In genomic region chr9:86720893-86721698, GRCh38 we compare ENCODE assay signal across 11 cellular contexts.
DNase-seq lines count a peak whose midpoint lies in the region; ATAC-seq and TF ChIP-seq lines count a peak whose summit lies in the region.
"Had no signal": no experiment of that assay in that cellular context is flagged by ENCODE, and none has a peak within 500 bp of the region (broad histone marks: within the 10 kb centered on the region; RNA-seq: fewer than 3 reads in every experiment).

No MANE protein-coding gene starts in this region.

- 73 to 75% methylated on average over 7 of the region's 7 CpGs for WGBS in heart right ventricle, 2 donors

- H3K4me3 ChIP-seq in heart right ventricle: no peak overlapping the region

- intact Hi-C loops in heart right ventricle (cut with DNase I): no loop called here

- H3K36me3 ChIP-seq in heart right ventricle: no peaks in the 10 kb centered on the region

- DNase-seq in ELF-1 (ENCODE audit: low read depth, low spot score): peak; percentile 90
- peak; percentile 59 for DNase-seq in amniotic epithelial cell (ENCODE audit: low read depth)
- no peak for DNase-seq in heart right ventricle
- DNase-seq in renal cortical epithelial cell (ENCODE audit: low read depth): peak; percentile 31
- DNase-seq in cerebellar cortex (ENCODE audit: low spot score): no peak
- DNase-seq in stimulated activated CD4-positive, alpha-beta T cell treated with anti-CD3 and anti-CD28 coated beads, Interleukin-2, amount 100 ng/mL, for 24 hours: no peak
- no peak for DNase-seq in activated T-cell treated with anti-CD3 and anti-CD28 coated beads, Interleukin-2, amount 50 U/mL, for 72 hours
- DNase-seq: activated CD4-positive, alpha-beta T cell treated with anti-CD3 and anti-CD28 coated beads, Interleukin-2, amount 50 U/mL, for 4 hours; T-cell had no signal

- H3K4me1 Mint-ChIP-seq in activated T-cell treated with anti-CD3 and anti-CD28 coated beads, Interleukin-2, amount 50 U/mL, for 72 hours (ENCODE audit: low read depth): no peaks in the 10 kb centered on the region

- H3K27ac ChIP-seq in heart right ventricle: peak overlapping the region in 9 of 10 donors; percentile 40 to 80 (median 67)

- peak in 7 of 8 donors; percentile 21 to 75 (median 38) for ATAC-seq in heart right ventricle
- ATAC-seq in GM18867 (IDR thresholded peaks at IDR 0.05; ENCODE audit: unreplicated experiment): no peak
- ATAC-seq in activated T-cell treated with anti-CD3 and anti-CD28 coated beads, Interleukin-2, amount 50 U/mL, for 72 hours (replicated peaks in 1 of 2): no peak
- ATAC-seq: T-cell had no signal

- no peak overlapping the region for H3K4me3 Mint-ChIP-seq in activated T-cell treated with anti-CD3 and anti-CD28 coated beads, Interleukin-2, amount 50 U/mL, for 72 hours
- H3K4me3 Mint-ChIP-seq: dendritic cell treated with granulocyte-macrophage colony-stimulating factor and Interleukin-4, amounts not matched to agents 40 ng/mL and 50 ng/mL, for 4 days; T-cell had no signal

- no peak overlapping the region for H3K27ac Mint-ChIP-seq in activated T-cell treated with anti-CD3 and anti-CD28 coated beads, Interleukin-2, amount 50 U/mL, for 72 hours
- H3K27ac Mint-ChIP-seq: dendritic cell treated with granulocyte-macrophage colony-stimulating factor and Interleukin-4, amounts not matched to agents 40 ng/mL and 50 ng/mL, for 4 days; T-cell had no signal

- H3K9me3 Mint-ChIP-seq in activated T-cell treated with anti-CD3 and anti-CD28 coated beads, Interleukin-2, amount 50 U/mL, for 72 hours: no peaks in the 10 kb centered on the region
- H3K9me3 Mint-ChIP-seq: dendritic cell treated with granulocyte-macrophage colony-stimulating factor and Interleukin-4, amounts not matched to agents 40 ng/mL and 50 ng/mL, for 4 days; T-cell had no signal

- no peaks in the 10 kb centered on the region for H3K27me3 Mint-ChIP-seq in activated T-cell treated with anti-CD3 and anti-CD28 coated beads, Interleukin-2, amount 50 U/mL, for 72 hours (ENCODE audit: low read depth)

- H3K36me3 Mint-ChIP-seq in activated T-cell treated with anti-CD3 and anti-CD28 coated beads, Interleukin-2, amount 50 U/mL, for 72 hours (ENCODE audit: insufficient read depth in 2 of 2): no peaks in the 10 kb centered on the region
- H3K36me3 Mint-ChIP-seq: T-cell had no signal

- no peaks in the 10 kb centered on the region for H3K9me3 ChIP-seq in heart right ventricle

- peaks cover 0 to 20% (median 0%) of the 10 kb centered on the region in 9 donors for H3K4me1 ChIP-seq in heart right ventricle

- peaks cover 0 to 5% (median 0%) of the 10 kb centered on the region in 7 donors for H3K27me3 ChIP-seq in heart right ventricle

- TF ChIP-seq CTCF in heart right ventricle (IDR thresholded peaks at IDR 0.05): no peak

Comparison
In these comparisons a context has a peak if more than half of its experiments do, and no peak if none do; other contexts are left out.
1. DNase-seq: peak in ELF-1 (single experiment), amniotic epithelial cell (single experiment) and renal cortical epithelial cell (single experiment); none in heart right ventricle (0 of 2), cerebellar cortex (single experiment), stimulated activated CD4-positive, alpha-beta T cell treated with anti-CD3 and anti-CD28 coated beads, Interleukin-2, amount 100 ng/mL, for 24 hours (0 of 2) and activated T-cell treated with anti-CD3 and anti-CD28 coated beads, Interleukin-2, amount 50 U/mL, for 72 hours (0 of 2).
2. ATAC-seq: peak in heart right ventricle (7 of 8); none in GM18867 (single experiment) and activated T-cell treated with anti-CD3 and anti-CD28 coated beads, Interleukin-2, amount 50 U/mL, for 72 hours (0 of 2).